In the genomic region with DNA sequence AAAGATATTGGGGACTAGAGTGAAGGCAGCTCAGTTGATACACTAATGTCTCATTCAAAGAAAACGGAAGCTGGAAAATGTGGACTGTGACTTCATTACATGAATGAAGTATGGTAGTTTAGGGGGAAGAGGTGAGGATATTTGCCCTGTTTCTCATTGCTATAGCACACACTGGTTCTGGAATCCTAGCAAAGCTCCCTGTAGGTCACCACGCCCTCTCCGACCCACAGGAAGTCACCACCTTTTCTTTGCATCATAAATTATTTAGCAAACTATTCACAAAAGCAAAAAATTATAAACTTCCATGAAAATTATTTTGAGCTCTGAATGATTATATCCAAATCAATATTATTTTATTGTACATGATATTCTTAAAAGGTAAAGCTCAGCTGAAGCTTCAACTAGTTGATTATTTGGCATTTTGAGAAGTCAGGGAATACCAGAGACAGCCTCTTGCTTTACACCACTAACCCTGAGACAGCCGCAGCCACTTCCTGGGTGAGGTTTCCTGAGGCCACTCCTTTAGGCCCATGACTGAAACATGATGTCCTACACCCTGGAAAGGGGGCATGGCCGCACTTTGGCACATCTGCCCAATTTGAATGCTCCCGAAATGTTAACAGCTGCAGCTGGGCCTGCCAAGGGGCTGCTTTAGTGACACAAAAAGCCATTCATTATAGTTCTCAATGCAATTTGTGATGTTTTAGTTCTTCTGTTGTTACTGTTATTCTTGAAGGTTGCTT, we compare ENCODE assay signal across 8 cellular contexts. TPM values are rescaled to one million over a fixed set of nuclear protein-coding genes. Genes with fewer than 3 reads are reported as not detected.
DNase-seq lines count a peak whose midpoint lies in the region; ATAC-seq and TF ChIP-seq lines count a peak whose summit lies in the region.

No MANE protein-coding gene starts in this region.

- DNase-seq in CD1c-positive myeloid dendritic cell (ENCODE audit: extremely low spot score), result peak; percentile 43
- DNase-seq in LHCN-M2 (ENCODE audit: low read depth), result peak; percentile 82
- peak; percentile 34 for DNase-seq in activated effector memory CD4-positive, alpha-beta T cell treated with Interleukin-2 at 50 U/mL for 16 hours
- DNase-seq in mucosa of descending colon, result peak; percentile 19 to 54 (median 35)
- no peak for DNase-seq in NCI-H2227 treated with DMSO at 0.1 percent for 48 hours (lab: John Stamatoyannopoulos, UW)
- no peak for DNase-seq in NCI-H345 (lab: John Stamatoyannopoulos, UW)

- H3K4me3 ChIP-seq in mucosa of descending colon, result no peak overlapping the region

- H3K36me3 ChIP-seq in mucosa of descending colon (ENCODE audit: low read depth), result no peaks in the 10 kb centered on the region

- no peaks in the 10 kb centered on the region for H3K4me1 ChIP-seq in mucosa of descending colon (ENCODE audit: low read depth)

- TF ChIP-seq CTCF in mucosa of descending colon (IDR thresholded peaks at IDR 0.05), result no peak

- intact Hi-C loops in mucosa of descending colon (cut with DNase I, micrococcal nuclease), result no loop called here

- no peaks in the 10 kb centered on the region for H3K9me3 ChIP-seq in mucosa of descending colon

- peak; percentile 44 for ATAC-seq in mucosa of descending colon
- no peak for ATAC-seq in HG02763 (IDR thresholded peaks at IDR 0.05; ENCODE audit: unreplicated experiment)
- no peak for ATAC-seq in GM18861 (IDR thresholded peaks at IDR 0.05; ENCODE audit: unreplicated experiment)

RNA-seq across cellular contexts. Expression of gene WDFY2, which starts 50.0 kb away (rescaled TPM):
- total RNA-seq in LHCN-M2 (2014; rRNA removed), result 7.6 and 8.2 TPM in 2 replicates
- 5.0 TPM for polyA plus RNA-seq in LHCN-M2 (2012)
- total RNA-seq in mucosa of descending colon, result 1 to 10 TPM; 3.4 to 9.6 (median 6.6) TPM

Comparison
In these comparisons a context has a peak if more than half of its experiments do, and no peak if none do; other contexts are left out.
1. DNase-seq: peak in CD1c-positive myeloid dendritic cell (single experiment), LHCN-M2 (single experiment), activated effector memory CD4-positive, alpha-beta T cell treated with Interleukin-2 at 50 U/mL for 16 hours (single experiment) and mucosa of descending colon (3 of 3); none in NCI-H2227 treated with DMSO at 0.1 percent for 48 hours (single experiment) and NCI-H345 (single experiment).